ENCODE assay signal across 8 cellular contexts in the genomic region with DNA sequence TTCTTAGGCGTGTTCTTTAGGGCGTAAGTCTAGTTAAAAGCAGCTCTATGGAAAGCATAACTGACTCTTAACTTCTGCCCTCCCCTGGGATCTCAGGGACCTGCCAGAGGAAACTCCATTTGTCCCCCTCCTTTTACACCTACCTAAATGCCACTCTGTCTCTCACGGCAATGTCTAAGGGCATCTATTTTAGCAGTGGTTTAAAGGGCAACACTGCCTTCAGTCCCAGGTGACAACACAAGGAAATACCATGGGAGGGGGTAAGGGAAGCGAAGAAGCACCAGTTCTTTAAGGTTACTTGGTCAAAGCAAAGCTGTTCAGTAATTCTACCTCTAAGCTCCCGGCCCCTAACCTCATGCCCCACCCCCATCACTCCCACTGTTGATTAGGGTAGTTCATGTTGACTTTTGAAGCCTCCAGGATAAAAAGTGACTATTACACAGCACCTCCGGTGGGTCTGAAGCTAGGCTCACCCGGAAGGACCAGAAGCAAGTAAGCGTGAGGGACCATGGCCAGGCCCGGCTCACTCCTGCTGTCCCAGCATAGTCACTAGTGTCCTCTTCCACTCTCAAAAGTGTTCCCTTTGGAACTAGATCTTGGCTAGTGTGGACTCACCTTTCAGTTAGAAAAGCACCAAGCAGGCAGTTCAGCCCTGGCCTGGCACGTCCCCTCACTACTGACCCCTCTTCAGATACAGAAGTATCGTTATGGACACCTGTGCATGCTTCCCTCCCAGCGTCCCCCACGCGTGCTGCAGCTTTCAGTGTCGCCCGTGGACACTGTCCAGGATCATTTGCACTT. TPM values are rescaled to one million over a fixed set of nuclear protein-coding genes. Genes with fewer than 3 reads are reported as not detected.
DNase-seq lines count a peak whose midpoint lies in the region; ATAC-seq and TF ChIP-seq lines count a peak whose summit lies in the region.

No MANE protein-coding gene starts in this region.

- H3F3A ChIP-seq in SU-DHL-6 (ENCODE audit: insufficient read depth): peaks cover 82% of the 10 kb centered on the region

- H3K4me1 ChIP-seq in foreskin keratinocyte: peaks cover 19% of the 10 kb centered on the region

- no peaks in the 10 kb centered on the region for H3K27me3 ChIP-seq in SU-DHL-6 (ENCODE audit: low read length)
- no peaks in the 10 kb centered on the region for H3K27me3 ChIP-seq in foreskin keratinocyte

- no peaks in the 10 kb centered on the region for H4K20me1 ChIP-seq in SU-DHL-6 (ENCODE audit: low read depth, low read length)

- no peaks in the 10 kb centered on the region for H3K9me2 ChIP-seq in SU-DHL-6 (replicated peaks; ENCODE audit: insufficient read depth, low read length)

- no peak for TF ChIP-seq CTCF in SU-DHL-6 (IDR thresholded peaks at IDR 0.05; ENCODE audit: insufficient read depth, low read length, poor library complexity, severe bottlenecking)
- no peak for TF ChIP-seq CTCF in foreskin keratinocyte (conservative IDR thresholded peaks at IDR 0.05)

- H3K36me3 ChIP-seq in SU-DHL-6 (ENCODE audit: low read length): no peaks in the 10 kb centered on the region

- intact Hi-C loops in sciatic nerve (cut with DNase I): no loop called here

- peaks cover 78% of the 10 kb centered on the region for H3K79me2 ChIP-seq in SU-DHL-6 (ENCODE audit: insufficient read depth, low read length)

- peak overlapping the region; percentile 88 for H3K4me2 ChIP-seq in SU-DHL-6 (ENCODE audit: low read depth, low read length, poor library complexity, severe bottlenecking)

- H3K27ac ChIP-seq in SU-DHL-6 (ENCODE audit: low read depth, low read length) (peak overlapping the region; percentile 96), foreskin keratinocyte (peak overlapping the region; percentile 90)

- ATAC-seq in foreskin keratinocyte: no peak
- no peak for ATAC-seq in sciatic nerve
- ATAC-seq in GM21515 (IDR thresholded peaks at IDR 0.05; ENCODE audit: unreplicated experiment): no peak
- no peak for ATAC-seq in GM18907 (IDR thresholded peaks at IDR 0.05; ENCODE audit: unreplicated experiment)

- H3K9ac ChIP-seq in SU-DHL-6 (ENCODE audit: low read length): peak overlapping the region; percentile 87

- H2AFZ ChIP-seq in SU-DHL-6 (ENCODE audit: low read depth, low read length, severe bottlenecking): no peak overlapping the region

- no peaks in the 10 kb centered on the region for H3K9me3 ChIP-seq in SU-DHL-6 (ENCODE audit: insufficient read depth, low read length)

- peak overlapping the region; percentile 91 for H3K4me3 ChIP-seq in SU-DHL-6 (ENCODE audit: insufficient read depth, low read length, poor library complexity, severe bottlenecking)

- DNase-seq in NCI-H82 (lab: John Stamatoyannopoulos, UW) (peak; percentile 40), NCI-H82 treated with DMSO at 0.1 percent for 48 hours (lab: John Stamatoyannopoulos, UW; ENCODE audit: unreplicated experiment) (no peak), foreskin keratinocyte (no peak), sciatic nerve (ENCODE audit: low spot score) (no peak)
- DNase-seq in stimulated activated CD8-positive, alpha-beta memory T cell treated with anti-CD3 and anti-CD28 coated beads, Interleukin-4, amount 100 ng/mL, for 48 hours: peak; percentile 43

RNA-seq across cellular contexts. Expression of a gene that starts 47.0 kb away (rescaled TPM):
- total RNA-seq in foreskin keratinocyte (23.4 and 27.4 TPM in 2 replicates), sciatic nerve (75.9 TPM)
- polyA plus RNA-seq in foreskin keratinocyte: 15.1 and 18.8 TPM in 2 replicates

Comparison
In these comparisons a context has a peak if more than half of its experiments do, and no peak if none do; other contexts are left out.
1. DNase-seq: peak in NCI-H82 (single experiment) and stimulated activated CD8-positive, alpha-beta memory T cell treated with anti-CD3 and anti-CD28 coated beads, Interleukin-4, amount 100 ng/mL, for 48 hours (single experiment); none in NCI-H82 treated with DMSO at 0.1 percent for 48 hours (single experiment), foreskin keratinocyte (0 of 2) and sciatic nerve (single experiment).